ENCODE assay signal across 30 cellular contexts in genomic region chr3:195844671-195845218, GRCh38. TPM values are rescaled to one million over a fixed set of nuclear protein-coding genes. Genes with fewer than 3 reads are reported as not detected.
"Had no signal": no experiment of that assay in that cellular context is flagged by ENCODE, and none has a peak within 500 bp of the region (broad histone marks: within the 10 kb centered on the region; RNA-seq: fewer than 3 reads in every experiment).

No MANE protein-coding gene starts in this region.

- H3K4me3 ChIP-seq: left lung, lower lobe of right lung, psoas muscle, right atrium auricular region, right lobe of liver, smooth muscle cell, tibial nerve, uterus had no signal

- H3K27me3 ChIP-seq: neutrophil, right atrium auricular region, right lobe of liver, uterus had no signal

- H3K9ac ChIP-seq: parathyroid adenoma had no signal

- H3K4me2 ChIP-seq: smooth muscle cell had no signal

- H3K36me3 ChIP-seq: left lung, lower lobe of right lung, neutrophil, right atrium auricular region, right lobe of liver, tibial nerve, uterus had no signal

- DNase-seq: kidney; left colon; lower lobe of right lung; mammary epithelial cell; mesenchymal stem cell; naive thymus-derived CD8-positive, alpha-beta T cell; occipital lobe; right lobe of liver; stimulated activated CD4-positive, alpha-beta T cell treated with anti-CD3 and anti-CD28 coated beads, Interleukin-1b, Interleukin-23, amount 100 ng/mL, for 48 hours; stimulated activated CD4-positive, alpha-beta T cell treated with anti-CD3 and anti-CD28 coated beads, Interleukin-2, amount 100 ng/mL, for 48 hours; stimulated activated CD4-positive, alpha-beta T cell treated with anti-CD3 and anti-CD28 coated beads, Interleukin-4, amount 100 ng/mL, for 4 hours; stimulated activated CD8-positive, alpha-beta memory T cell treated with anti-CD3 and anti-CD28 coated beads, Interleukin-4, amount 100 ng/mL, for 48 hours; stimulated activated naive CD4-positive, alpha-beta T cell treated with Interleukin-2 at 50 U/mL for 16 hours; stimulated activated naive CD8-positive, alpha-beta T cell treated with anti-CD3 and anti-CD28 coated beads, Interleukin-15, amount 100 ng/mL, for 72 hours; substantia nigra; uterus had no signal

- H3K9me3 ChIP-seq: left lung, lower lobe of right lung, neutrophil, psoas muscle, right atrium auricular region, right lobe of liver, tibial nerve, uterus had no signal

- H3K36me3 Mint-ChIP-seq: naive thymus-derived CD8-positive, alpha-beta T cell; stimulated activated memory B cell treated with anti-CD40 and anti-IgM and Interleukin-4, amounts not matched to agents 10 μg/mL and 1 μg/mL and 100 μg/mL, for 72 hours had no signal

- H2AFZ ChIP-seq: parathyroid adenoma had no signal

- H3K4me3 Mint-ChIP-seq: naive thymus-derived CD8-positive, alpha-beta T cell; nephron; neural crest cell; stimulated activated memory B cell treated with anti-CD40 and anti-IgM and Interleukin-4, amounts not matched to agents 10 μg/mL and 1 μg/mL and 100 μg/mL, for 72 hours; stimulated activated naive CD8-positive, alpha-beta T cell treated with anti-CD3 and anti-CD28 coated beads, Interleukin-15, amount 100 ng/mL, for 72 hours; type B pancreatic cell had no signal

- H3K4me1 ChIP-seq: left lung, lower lobe of right lung, parathyroid adenoma, right atrium auricular region, tibial nerve, uterus had no signal

- H3K27me3 Mint-ChIP-seq: stimulated activated naive CD8-positive, alpha-beta T cell treated with anti-CD3 and anti-CD28 coated beads, Interleukin-15, amount 100 ng/mL, for 72 hours; type B pancreatic cell had no signal

- ATAC-seq: left colon; left lung; lower lobe of right lung; naive thymus-derived CD8-positive, alpha-beta T cell; psoas muscle; right lobe of liver; stimulated activated memory B cell treated with anti-CD40 and anti-IgM and Interleukin-4, amounts not matched to agents 10 μg/mL and 1 μg/mL and 100 μg/mL, for 72 hours; stimulated activated naive CD8-positive, alpha-beta T cell treated with anti-CD3 and anti-CD28 coated beads, Interleukin-15, amount 100 ng/mL, for 72 hours had no signal

- H3K79me2 ChIP-seq: parathyroid adenoma had no signal

- H3K4me1 Mint-ChIP-seq: nephron; neural crest cell; stimulated activated memory B cell treated with anti-CD40 and anti-IgM and Interleukin-4, amounts not matched to agents 10 μg/mL and 1 μg/mL and 100 μg/mL, for 72 hours; stimulated activated naive CD8-positive, alpha-beta T cell treated with anti-CD3 and anti-CD28 coated beads, Interleukin-15, amount 100 ng/mL, for 72 hours had no signal

- H3K27ac Mint-ChIP-seq: naive thymus-derived CD8-positive, alpha-beta T cell; nephron; stimulated activated memory B cell treated with anti-CD40 and anti-IgM and Interleukin-4, amounts not matched to agents 10 μg/mL and 1 μg/mL and 100 μg/mL, for 72 hours; type B pancreatic cell had no signal

- H3K27ac ChIP-seq: left lung, lower lobe of right lung, neutrophil, parathyroid adenoma, psoas muscle, right atrium auricular region, right lobe of liver, tibial nerve, uterus had no signal

- H3K9me3 Mint-ChIP-seq: naive thymus-derived CD8-positive, alpha-beta T cell; nephron; neural crest cell; stimulated activated memory B cell treated with anti-CD40 and anti-IgM and Interleukin-4, amounts not matched to agents 10 μg/mL and 1 μg/mL and 100 μg/mL, for 72 hours; stimulated activated naive CD8-positive, alpha-beta T cell treated with anti-CD3 and anti-CD28 coated beads, Interleukin-15, amount 100 ng/mL, for 72 hours; type B pancreatic cell had no signal

RNA-seq across cellular contexts. Expression of gene MUC4, which starts 33.0 kb away (rescaled TPM):
- total RNA-seq: liver; mammary epithelial cell; naive thymus-derived CD8-positive, alpha-beta T cell; neural crest cell; occipital lobe; osteocyte; posterior vena cava; smooth muscle cell; tibial nerve had no signal
- polyA plus RNA-seq: liver; mammary epithelial cell; naive thymus-derived CD8-positive, alpha-beta T cell; smooth muscle cell had no signal
